28 cellular contexts compared by ENCODE assay signal in genomic region chr7:8246020-8246419, GRCh38.
"Had no signal": no experiment of that assay in that cellular context is flagged by ENCODE, and none has a peak within 500 bp of the region (broad histone marks: within the 10 kb centered on the region; RNA-seq: fewer than 3 reads in every experiment).

No MANE protein-coding gene starts in this region.

- H3K4me3 Mint-ChIP-seq: activated CD4-positive, alpha-beta memory T cell treated with anti-CD3 and anti-CD28 coated beads for 36 hours; activated CD4-positive, alpha-beta T cell treated with anti-CD3 and anti-CD28 coated beads for 36 hours; activated CD4-positive, alpha-beta T cell treated with anti-CD3 and anti-CD28 coated beads, Interleukin-2, amount 10 ng/mL, durations not matched to agents 24 days and 14 days; activated CD8-positive, alpha-beta memory T cell treated with anti-CD3 and anti-CD28 coated beads, Interleukin-2, amount 10 ng/mL, durations not matched to agents 7 days and 5 days; activated CD8-positive, alpha-beta T cell treated with anti-CD3 and anti-CD28 coated beads, Interleukin-2, amount 10 ng/mL, durations not matched to agents 7 days and 5 days; activated naive CD4-positive, alpha-beta T cell treated with anti-CD3 and anti-CD28 coated beads, Interleukin-2, amount 10 ng/mL, durations not matched to agents 7 days and 5 days; activated naive CD8-positive, alpha-beta T cell treated with anti-CD3 and anti-CD28 coated beads, Interleukin-2, amount 10 ng/mL, durations not matched to agents 7 days and 5 days; central memory CD8-positive, alpha-beta T cell; dendritic cell treated with granulocyte-macrophage colony-stimulating factor and Interleukin-4, amounts not matched to agents 40 ng/mL and 50 ng/mL, for 4 days; endodermal cell had no signal

- H3K27me3 Mint-ChIP-seq: dendritic cell treated with granulocyte-macrophage colony-stimulating factor and Interleukin-4, amounts not matched to agents 40 ng/mL and 50 ng/mL, for 4 days had no signal

- H3K36me3 ChIP-seq: brain microvascular endothelial cell had no signal

- H3K27ac ChIP-seq: brain microvascular endothelial cell, coronary artery, dorsolateral prefrontal cortex had no signal

- H3K27me3 ChIP-seq: brain microvascular endothelial cell, dorsolateral prefrontal cortex had no signal

- H3K4me1 Mint-ChIP-seq: activated CD4-positive, alpha-beta T cell treated with anti-CD3 and anti-CD28 coated beads for 36 hours; activated CD4-positive, alpha-beta T cell treated with anti-CD3 and anti-CD28 coated beads, Interleukin-2, amount 10 ng/mL, durations not matched to agents 24 days and 14 days; activated naive CD4-positive, alpha-beta T cell treated with anti-CD3 and anti-CD28 coated beads, Interleukin-2, amount 10 ng/mL, durations not matched to agents 7 days and 5 days; activated naive CD8-positive, alpha-beta T cell treated with anti-CD3 and anti-CD28 coated beads, Interleukin-2, amount 10 ng/mL, durations not matched to agents 7 days and 5 days; central memory CD8-positive, alpha-beta T cell; endodermal cell had no signal

- H3K27ac Mint-ChIP-seq: activated CD4-positive, alpha-beta memory T cell treated with anti-CD3 and anti-CD28 coated beads for 36 hours; activated CD4-positive, alpha-beta T cell treated with anti-CD3 and anti-CD28 coated beads for 36 hours; activated CD4-positive, alpha-beta T cell treated with anti-CD3 and anti-CD28 coated beads, Interleukin-2, amount 10 ng/mL, durations not matched to agents 24 days and 14 days; activated CD8-positive, alpha-beta memory T cell treated with anti-CD3 and anti-CD28 coated beads, Interleukin-2, amount 10 ng/mL, durations not matched to agents 7 days and 5 days; activated CD8-positive, alpha-beta T cell treated with anti-CD3 and anti-CD28 coated beads, Interleukin-2, amount 10 ng/mL, durations not matched to agents 7 days and 5 days; activated naive CD4-positive, alpha-beta T cell treated with anti-CD3 and anti-CD28 coated beads, Interleukin-2, amount 10 ng/mL, durations not matched to agents 7 days and 5 days; activated naive CD4-positive, alpha-beta T cell treated with anti-CD3 and anti-CD28 coated beads, Interleukin-2, amount 50 U/mL, for 72 hours; activated naive CD8-positive, alpha-beta T cell treated with anti-CD3 and anti-CD28 coated beads, Interleukin-2, amount 10 ng/mL, durations not matched to agents 7 days and 5 days; dendritic cell treated with granulocyte-macrophage colony-stimulating factor and Interleukin-4, amounts not matched to agents 40 ng/mL and 50 ng/mL, for 4 days; endodermal cell had no signal

- H3K4me3 ChIP-seq: coronary artery, dorsolateral prefrontal cortex had no signal

- ATAC-seq: activated CD4-positive, alpha-beta T cell treated with anti-CD3 and anti-CD28 coated beads for 36 hours; activated CD8-positive, alpha-beta memory T cell treated with anti-CD3 and anti-CD28 coated beads, Interleukin-2, amount 10 ng/mL, durations not matched to agents 7 days and 5 days; activated CD8-positive, alpha-beta T cell treated with anti-CD3 and anti-CD28 coated beads, Interleukin-2, amount 10 ng/mL, durations not matched to agents 7 days and 5 days; activated naive CD4-positive, alpha-beta T cell treated with anti-CD3 and anti-CD28 coated beads, Interleukin-2, amount 50 U/mL, for 72 hours; esophagus mucosa had no signal

- H3K36me3 Mint-ChIP-seq: activated naive CD4-positive, alpha-beta T cell treated with anti-CD3 and anti-CD28 coated beads, Interleukin-2, amount 10 ng/mL, durations not matched to agents 7 days and 5 days; activated naive CD8-positive, alpha-beta T cell treated with anti-CD3 and anti-CD28 coated beads, Interleukin-2, amount 10 ng/mL, durations not matched to agents 7 days and 5 days had no signal

- DNase-seq: activated CD4-positive, alpha-beta memory T cell treated with anti-CD3 and anti-CD28 coated beads for 36 hours; activated CD4-positive, alpha-beta T cell treated with anti-CD3 and anti-CD28 coated beads for 36 hours; activated CD4-positive, alpha-beta T cell treated with anti-CD3 and anti-CD28 coated beads, Interleukin-2, amount 10 ng/mL, durations not matched to agents 24 days and 14 days; activated CD4-positive, CD25-positive, alpha-beta regulatory T cell; activated CD4-positive, CD25-positive, alpha-beta regulatory T cell treated with anti-CD3 and anti-CD28 coated beads, Interleukin-2, amount 50 U/mL, for 72 hours; activated CD8-positive, alpha-beta memory T cell treated with anti-CD3 and anti-CD28 coated beads, Interleukin-2, amount 10 ng/mL, durations not matched to agents 7 days and 5 days; activated CD8-positive, alpha-beta memory T cell treated with anti-CD3 and anti-CD28 coated beads, Interleukin-2, amount 50 U/mL, for 4 hours; activated CD8-positive, alpha-beta T cell treated with anti-CD3 and anti-CD28 coated beads, Interleukin-2, amount 10 ng/mL, durations not matched to agents 7 days and 5 days; activated gamma-delta T cell; activated naive CD4-positive, alpha-beta T cell; activated naive CD4-positive, alpha-beta T cell treated with anti-CD3 and anti-CD28 coated beads, Interleukin-2, amount 10 ng/mL, durations not matched to agents 7 days and 5 days; activated naive CD8-positive, alpha-beta T cell treated with anti-CD3 and anti-CD28 coated beads, Interleukin-2, amount 10 ng/mL, durations not matched to agents 7 days and 5 days; activated T-cell treated with anti-CD3 and anti-CD28 coated beads, Interleukin-2, amount 50 U/mL, for 1 hour; activated T-cell treated with anti-CD3 and anti-CD28 coated beads, Interleukin-2, amount 50 U/mL, for 48 hours; amniotic stem cell; anterior cingulate cortex; brain microvascular endothelial cell; dorsolateral prefrontal cortex; effector memory CD4-positive, alpha-beta T cell; endodermal cell; foreskin fibroblast; head of caudate nucleus; T-helper 2 cell had no signal
